8 cellular contexts compared by ENCODE assay signal in genomic region chr6:10951675-10952282, GRCh38.
DNase-seq lines count a peak whose midpoint lies in the region; ATAC-seq and TF ChIP-seq lines count a peak whose summit lies in the region.

No MANE protein-coding gene starts in this region.

- DNase-seq in NCI-H345 (lab: John Stamatoyannopoulos, UW), result peak; percentile 1
- no peak for DNase-seq in NCI-H345 treated with DMSO at 0.1 percent for 48 hours (lab: John Stamatoyannopoulos, UW; ENCODE audit: unreplicated experiment)
- DNase-seq in NCI-H2227 (lab: John Stamatoyannopoulos, UW; ENCODE audit: unreplicated experiment), result peak; percentile 38
- peak; percentile 86 for DNase-seq in choroid plexus epithelial cell (ENCODE audit: low read depth)
- DNase-seq in myocyte (ENCODE audit: low read depth), result peak; percentile 52
- DNase-seq in NCI-H510A (lab: John Stamatoyannopoulos, UW), result no peak

- no peak overlapping the region for H3K4me3 ChIP-seq in choroid plexus epithelial cell (ENCODE audit: low read depth, low read length)

- peak; percentile 78 for TF ChIP-seq CTCF in choroid plexus epithelial cell (conservative IDR thresholded peaks at IDR 0.05; ENCODE audit: low read depth, low read length)

- ATAC-seq in GM21619 (IDR thresholded peaks at IDR 0.05; ENCODE audit: unreplicated experiment), result no peak
- no peak for ATAC-seq in GM21825 (IDR thresholded peaks at IDR 0.05; ENCODE audit: unreplicated experiment)

Comparison
In these comparisons a context has a peak if more than half of its experiments do, and no peak if none do; other contexts are left out.
1. DNase-seq: peak in NCI-H345 (single experiment), NCI-H2227 (single experiment), choroid plexus epithelial cell (single experiment) and myocyte (single experiment); none in NCI-H345 treated with DMSO at 0.1 percent for 48 hours (single experiment) and NCI-H510A (single experiment).